In the genomic region with DNA sequence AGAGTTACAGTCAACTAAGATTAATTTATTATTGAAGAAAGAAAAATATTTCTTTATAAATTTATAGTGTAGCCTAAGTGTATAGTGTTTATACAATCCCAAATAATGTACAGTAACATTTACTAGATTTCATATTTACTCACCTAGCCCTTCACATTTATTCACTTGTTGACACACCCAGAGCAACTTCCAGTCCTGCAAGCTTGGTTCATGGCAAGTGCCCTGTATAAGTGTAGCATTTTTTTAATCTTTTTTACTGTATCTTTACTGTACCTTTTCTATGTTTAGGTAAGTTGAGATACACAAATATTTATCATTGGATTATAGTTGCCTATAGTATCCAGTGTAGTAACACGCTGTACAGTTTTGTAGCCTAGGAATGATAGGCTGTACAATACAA, we compare ENCODE assay signal across 17 cellular contexts.
DNase-seq lines count a peak whose midpoint lies in the region; ATAC-seq and TF ChIP-seq lines count a peak whose summit lies in the region.
"Had no signal": no experiment of that assay in that cellular context is flagged by ENCODE, and none has a peak within 500 bp of the region (broad histone marks: within the 10 kb centered on the region; RNA-seq: fewer than 3 reads in every experiment).

No MANE protein-coding gene starts in this region.

- TF ChIP-seq CTCF in KMS-11 (conservative IDR thresholded peaks at IDR 0.05; ENCODE audit: low read depth, low read length) (no peak), LNCaP clone FGC (IDR thresholded peaks at IDR 0.05; ENCODE audit: control insufficient read depth, extremely low read depth, insufficient read depth) (no peak), left lung (IDR thresholded peaks at IDR 0.05) (no peak), body of pancreas (IDR thresholded peaks at IDR 0.05) (no peak), heart left ventricle (IDR thresholded peaks at IDR 0.05) (no peak)

- H3K79me2 ChIP-seq in KMS-11 (ENCODE audit: insufficient read depth, low read depth), result peaks cover 41% of the 10 kb centered on the region

- H2AFZ ChIP-seq in KMS-11 (ENCODE audit: low read depth), result no peak overlapping the region

- H3K27ac ChIP-seq in KMS-11 (no peak overlapping the region), left lung (no peak overlapping the region), body of pancreas (no peak overlapping the region), heart left ventricle (no peak overlapping the region)

- H3K4me3 ChIP-seq in KMS-11 (IDR thresholded peaks at IDR 0.05; ENCODE audit: insufficient read depth, low read depth, low read length), result no peak overlapping the region
- H3K4me3 ChIP-seq in LNCaP clone FGC (ENCODE audit: low read depth, low read length), result no peak overlapping the region
- H3K4me3 ChIP-seq in left lung, result no peak overlapping the region
- no peak overlapping the region for H3K4me3 ChIP-seq in body of pancreas
- H3K4me3 ChIP-seq in heart left ventricle, result no peak overlapping the region
- H3K4me3 ChIP-seq: GM12878, HAP-1 had no signal

- H3K9me3 ChIP-seq in left lung (no peaks in the 10 kb centered on the region), body of pancreas (no peaks in the 10 kb centered on the region), heart left ventricle (no peaks in the 10 kb centered on the region)
- H3K9me3 ChIP-seq: HAP-1 had no signal

- peak overlapping the region; percentile 30; the same call in 1 of the 2 replicates for H3K4me2 ChIP-seq in KMS-11

- H3K36me3 ChIP-seq in KMS-11 (ENCODE audit: insufficient read depth), result no peaks in the 10 kb centered on the region
- H3K36me3 ChIP-seq in left lung, result no peaks in the 10 kb centered on the region
- H3K36me3 ChIP-seq in body of pancreas (replicated peaks in 1 of 2; ENCODE audit: insufficient read depth in 1 of 2, low read depth in 2 of 2), result no peaks in the 10 kb centered on the region
- no peaks in the 10 kb centered on the region for H3K36me3 ChIP-seq in heart left ventricle
- H3K36me3 ChIP-seq: HAP-1 had no signal

- 91 to 96% methylated on average over 1 of the region's 1 CpG for WGBS in body of pancreas, 2 donors
- WGBS in heart left ventricle, 4 donors, result 93 to 97% (median 97%) methylated on average over 1 of the region's 1 CpG

- no peaks in the 10 kb centered on the region for H3K27me3 ChIP-seq in KMS-11 (ENCODE audit: insufficient read depth, low read depth)
- H3K27me3 ChIP-seq in left lung, result no peaks in the 10 kb centered on the region
- H3K27me3 ChIP-seq in body of pancreas, result no peaks in the 10 kb centered on the region
- H3K27me3 ChIP-seq in heart left ventricle, result no peaks in the 10 kb centered on the region

- intact Hi-C loops in left lung (cut with DNase I), result no loop called here
- intact Hi-C loops in body of pancreas (cut with DNase I), result no loop called here
- intact Hi-C loops in heart left ventricle (cut with DNase I), result no loop called here

- DNase-seq in LNCaP clone FGC (ENCODE audit: low read depth) (peak; percentile 60), left lung (no peak), body of pancreas (no peak), heart left ventricle (no peak)
- DNase-seq: C1 segment of cervical spinal cord; Calu3; CD4-positive, alpha-beta memory T cell; COR-L47; DMS53; EL; GDM1; GOT3; HFFc6 had no signal

- no peak overlapping the region for H3K9ac ChIP-seq in KMS-11

- H4K20me1 ChIP-seq in KMS-11 (ENCODE audit: insufficient read depth), result no peaks in the 10 kb centered on the region

- ATAC-seq in left lung, result peak; percentile 56
- ATAC-seq in body of pancreas, result no peak
- ATAC-seq in GM18867 (IDR thresholded peaks at IDR 0.05; ENCODE audit: unreplicated experiment), result no peak
- ATAC-seq in heart left ventricle, result no peak
- ATAC-seq: GM12878 had no signal

- no peak for TF ChIP-seq POLR2A in body of pancreas (IDR thresholded peaks at IDR 0.05)
- no peak for TF ChIP-seq POLR2A in heart left ventricle (IDR thresholded peaks at IDR 0.05)

- H3K4me1 ChIP-seq in KMS-11 (ENCODE audit: low read depth, poor library complexity, severe bottlenecking) (peaks cover 40% of the 10 kb centered on the region), left lung (no peaks in the 10 kb centered on the region), body of pancreas (no peaks in the 10 kb centered on the region), heart left ventricle (no peaks in the 10 kb centered on the region)
- H3K4me1 ChIP-seq: HAP-1 had no signal
